ENCODE assay signal across 15 cellular contexts in the genomic region with DNA sequence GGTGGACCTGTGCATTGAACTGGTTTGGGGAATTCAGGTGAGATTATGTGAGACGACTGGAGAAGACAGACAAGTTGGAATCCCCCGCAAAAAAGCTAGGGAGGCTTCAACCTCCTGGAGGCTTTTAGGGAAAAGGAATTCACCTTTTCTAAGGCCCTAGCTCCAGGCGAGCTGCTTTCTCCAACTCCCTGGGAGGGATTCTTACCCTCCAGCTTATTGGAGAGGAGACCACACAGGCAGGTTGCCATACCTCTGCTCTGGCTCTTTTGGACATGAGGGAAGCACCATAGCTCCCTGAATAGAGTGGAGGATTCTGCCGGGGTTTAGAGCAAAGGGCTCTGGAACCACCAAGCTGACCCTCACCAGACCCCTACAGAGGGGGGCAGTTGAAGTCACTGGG.
A peak's percentile ranks its signal among the peaks of the same experiment; 100 is the strongest.
DNase-seq lines count a peak whose midpoint lies in the region; ATAC-seq and TF ChIP-seq lines count a peak whose summit lies in the region.
"Had no signal": no experiment of that assay in that cellular context is flagged by ENCODE, and none has a peak within 500 bp of the region (broad histone marks: within the 10 kb centered on the region; RNA-seq: fewer than 3 reads in every experiment).

No MANE protein-coding gene starts in this region.

- peaks cover 20 to 31% (median 25%) of the 10 kb centered on the region in 3 donors for H3K4me1 Mint-ChIP-seq in CD8-positive, alpha-beta memory T cell
- peaks cover 26 to 28% (median 27%) of the 10 kb centered on the region in 3 donors for H3K4me1 Mint-ChIP-seq in T-cell
- H3K4me1 Mint-ChIP-seq in endodermal cell: peaks cover 45% of the 10 kb centered on the region

- H2AFZ ChIP-seq in neuronal stem cell (ENCODE audit: low read length): no peak overlapping the region

- H3K4me1 ChIP-seq in CD8-positive, alpha-beta memory T cell (ENCODE audit: insufficient read depth, low read length): peaks cover 13% of the 10 kb centered on the region
- peaks cover 6% of the 10 kb centered on the region for H3K4me1 ChIP-seq in endodermal cell (ENCODE audit: control insufficient read depth, insufficient read depth, low read length)
- H3K4me1 ChIP-seq in neuronal stem cell (ENCODE audit: control insufficient read depth in 2 of 2, insufficient read depth in 1 of 2, low read depth in 1 of 2, low read length in 2 of 2): peaks cover 0 to 4% of the 10 kb centered on the region in 2 donors

- H2BK5ac ChIP-seq in neuronal stem cell (ENCODE audit: low read length): no peak overlapping the region

- no peak overlapping the region for H3K4ac ChIP-seq in neuronal stem cell (ENCODE audit: low read length)

- peaks cover 0 to 21% (median 4%) of the 10 kb centered on the region in 3 donors for H3K36me3 Mint-ChIP-seq in CD8-positive, alpha-beta memory T cell
- H3K36me3 Mint-ChIP-seq in T-cell: peaks cover 25% of the 10 kb centered on the region
- H3K36me3 Mint-ChIP-seq in endodermal cell (ENCODE audit: low read depth): peaks cover 33% of the 10 kb centered on the region

- H3K9me3 ChIP-seq in CD8-positive, alpha-beta memory T cell (ENCODE audit: low read length): no peaks in the 10 kb centered on the region
- no peaks in the 10 kb centered on the region for H3K9me3 ChIP-seq in endodermal cell (ENCODE audit: control insufficient read depth, low read length)
- peaks cover 0 to 2% of the 10 kb centered on the region in 2 donors for H3K9me3 ChIP-seq in neuronal stem cell (replicated peaks in 1 of 2; ENCODE audit: control insufficient read depth in 2 of 2, insufficient read depth in 1 of 2, low read depth in 1 of 2, low read length in 2 of 2)
- H3K9me3 ChIP-seq: HAP-1 had no signal

- H3K27me3 ChIP-seq in CD8-positive, alpha-beta memory T cell (ENCODE audit: insufficient read depth, low read length, poor library complexity, severe bottlenecking): no peaks in the 10 kb centered on the region
- H3K27me3 ChIP-seq in endodermal cell (ENCODE audit: control insufficient read depth, insufficient read depth, low read length, poor library complexity, severe bottlenecking) (peaks cover 2% of the 10 kb centered on the region), neuronal stem cell (ENCODE audit: control insufficient read depth in 3 of 3, insufficient read depth in 3 of 3, low read depth in 1 of 3, low read length in 3 of 3) (no peaks in the 10 kb centered on the region)

- POLR2A ChIA-PET in CD8-positive, alpha-beta memory T cell (lab: Charles Lee): no interaction called here
- POLR2A ChIA-PET in T-cell (lab: Charles Lee): no interaction called here

- H3K9ac ChIP-seq in endodermal cell (ENCODE audit: extremely low read depth, low read length, poor library complexity, severe bottlenecking) (no peak overlapping the region), neuronal stem cell (ENCODE audit: low read depth, low read length, poor library complexity) (no peak overlapping the region)

- no peaks in the 10 kb centered on the region for H3K79me1 ChIP-seq in neuronal stem cell (ENCODE audit: low read depth, low read length)

- no peak overlapping the region for H3K14ac ChIP-seq in neuronal stem cell (ENCODE audit: low read length)

- no peak overlapping the region for H3K4me3 ChIP-seq in CD8-positive, alpha-beta memory T cell (ENCODE audit: low read length)
- H3K4me3 ChIP-seq in endodermal cell (ENCODE audit: low read length): no peak overlapping the region
- H3K4me3 ChIP-seq in neuronal stem cell (ENCODE audit: low read length in 2 of 2): no peak overlapping the region
- H3K4me3 ChIP-seq: HAP-1 had no signal

- no peak overlapping the region for H3K4me2 ChIP-seq in neuronal stem cell (ENCODE audit: insufficient read depth, low read length, poor library complexity, severe bottlenecking)

- H2BK15ac ChIP-seq in neuronal stem cell (ENCODE audit: low read length): no peak overlapping the region

- WGBS in endodermal cell (ENCODE audit: insufficient coverage in 1 of 2, insufficient read length in 1 of 2), 2 experiments: 91 to 93% methylated on average over 3 to 4 of the region's 4 CpGs
- no CpG with 5 or more reads among the region's 4 CpGs for WGBS in neuronal stem cell (ENCODE audit: extremely low coverage in 2 of 2, insufficient read length in 2 of 2, insufficient replicate concordance in 1 of 2), 2 donors

- H3K9me3 Mint-ChIP-seq in CD8-positive, alpha-beta memory T cell: no peaks in the 10 kb centered on the region
- H3K9me3 Mint-ChIP-seq in T-cell: no peaks in the 10 kb centered on the region
- no peaks in the 10 kb centered on the region for H3K9me3 Mint-ChIP-seq in endodermal cell
- H3K9me3 Mint-ChIP-seq: IgD-negative memory B cell had no signal

- H3K18ac ChIP-seq in neuronal stem cell (ENCODE audit: low read length): peak overlapping the region; percentile 3

- H3K27me3 Mint-ChIP-seq in CD8-positive, alpha-beta memory T cell: no peaks in the 10 kb centered on the region
- H3K27me3 Mint-ChIP-seq in T-cell (no peaks in the 10 kb centered on the region), endodermal cell (ENCODE audit: insufficient read depth) (peaks cover 25% of the 10 kb centered on the region)
- H3K27me3 Mint-ChIP-seq: B cell, IgD-negative memory B cell had no signal

- H3K23ac ChIP-seq in neuronal stem cell (ENCODE audit: low read depth, low read length, poor library complexity): no peak overlapping the region

- no peak for DNase-seq in CD8-positive, alpha-beta memory T cell
- DNase-seq in T-cell (no peak), endodermal cell (peak; percentile 45), neuronal stem cell (ENCODE audit: low spot score) (no peak), NCI-H69 (lab: John Stamatoyannopoulos, UW) (no peak), NAMALWA (ENCODE audit: low spot score) (no peak)
- DNase-seq: ACHN, DMS 273 treated with DMSO at 0.1 percent for 48 hours, MV-4-11, NCI-H1436 treated with DMSO at 0.1 percent for 48 hours, NCI-H774 had no signal

- no peak overlapping the region for H2AK5ac ChIP-seq in neuronal stem cell (ENCODE audit: low read depth, low read length)

- H3K36me3 ChIP-seq in CD8-positive, alpha-beta memory T cell (ENCODE audit: insufficient read depth, low read length): peaks cover 2% of the 10 kb centered on the region
- H3K36me3 ChIP-seq in endodermal cell (ENCODE audit: control insufficient read depth, insufficient read depth, low read length) (peaks cover 40% of the 10 kb centered on the region), neuronal stem cell (replicated peaks in 1 of 2; ENCODE audit: control insufficient read depth in 2 of 2, insufficient read depth in 2 of 2, low read length in 2 of 2) (peaks cover 11 to 68% of the 10 kb centered on the region in 2 donors)

- CTCF ChIA-PET in CD8-positive, alpha-beta memory T cell (lab: Charles Lee): interaction anchor here (1.1 to 1.3 kb wide), 2 partner anchors 252 to 277 kb away, joined by 3 read pairs; no protein-coding TSS in a partner anchor
- CTCF ChIA-PET in T-cell (lab: Charles Lee): interaction anchor here in 1 of 2 donors (0.5 to 0.6 kb wide), 2 partner anchors 511 to 719 kb away, joined by 3 to 7 read pairs; no protein-coding TSS in a partner anchor

- no peak overlapping the region for H2BK120ac ChIP-seq in neuronal stem cell (ENCODE audit: low read depth, low read length)

- ATAC-seq in T-cell (replicated peaks in 1 of 4): no peak
- ATAC-seq in GM18498 (IDR thresholded peaks at IDR 0.05; ENCODE audit: unreplicated experiment): no peak

- peak overlapping the region; percentile 23 to 95 (median 74) for H3K27ac Mint-ChIP-seq in CD8-positive, alpha-beta memory T cell
- H3K27ac Mint-ChIP-seq in T-cell: peak overlapping the region; percentile 65 to 79
- H3K27ac Mint-ChIP-seq in endodermal cell: no peak overlapping the region
- H3K27ac Mint-ChIP-seq: B cell had no signal

- TF ChIP-seq CTCF in endodermal cell (conservative IDR thresholded peaks at IDR 0.05): no peak

- no peak overlapping the region for H3K27ac ChIP-seq in CD8-positive, alpha-beta memory T cell (ENCODE audit: low read depth, low read length)
- H3K27ac ChIP-seq in endodermal cell (ENCODE audit: low read depth, low read length) (no peak overlapping the region), neuronal stem cell (replicated peaks; ENCODE audit: low read length) (no peak overlapping the region)

- no peak overlapping the region for H2BK12ac ChIP-seq in neuronal stem cell (ENCODE audit: low read length)

- H4K91ac ChIP-seq in neuronal stem cell (ENCODE audit: low read depth, low read length, poor library complexity): no peak overlapping the region

- H4K8ac ChIP-seq in neuronal stem cell (ENCODE audit: low read depth, low read length): no peak overlapping the region

- no peak overlapping the region for H3K4me3 Mint-ChIP-seq in CD8-positive, alpha-beta memory T cell
- H3K4me3 Mint-ChIP-seq in T-cell: no peak overlapping the region
- H3K4me3 Mint-ChIP-seq in endodermal cell: no peak overlapping the region
- H3K4me3 Mint-ChIP-seq: B cell, IgD-negative memory B cell had no signal
